In genomic region chr7:97971120-97971989, GRCh38 we compare ENCODE assay signal across 9 cellular contexts. TPM values are rescaled to one million over a fixed set of nuclear protein-coding genes. Genes with fewer than 3 reads are reported as not detected.
DNase-seq lines count a peak whose midpoint lies in the region; ATAC-seq and TF ChIP-seq lines count a peak whose summit lies in the region.
"Had no signal": no experiment of that assay in that cellular context is flagged by ENCODE, and none has a peak within 500 bp of the region (broad histone marks: within the 10 kb centered on the region; RNA-seq: fewer than 3 reads in every experiment).

No MANE protein-coding gene starts in this region.

- peak overlapping the region; percentile 92 for H3K9ac ChIP-seq in SK-N-MC (ENCODE audit: insufficient read length)

- H3K36me3 ChIP-seq in SK-N-MC (ENCODE audit: insufficient read depth, low read length) (peaks cover 21% of the 10 kb centered on the region), lung (ENCODE audit: control insufficient read depth in 2 of 2, insufficient read depth in 2 of 2, low read length in 2 of 2) (peaks cover 0 to 6% of the 10 kb centered on the region in 2 donors), stomach (peaks cover 0 to 15% (median 13%) of the 10 kb centered on the region in 4 donors)

- TF ChIP-seq EP300 in stomach (IDR thresholded peaks at IDR 0.05) = no peak

- peaks cover 1 to 4% of the 10 kb centered on the region in 2 donors for H3K4me1 ChIP-seq in lung (ENCODE audit: control insufficient read depth in 2 of 2, insufficient read depth in 2 of 2, low read length in 2 of 2)
- H3K4me1 ChIP-seq in stomach = peaks cover 4 to 23% (median 13%) of the 10 kb centered on the region in 4 donors

- 25% methylated on average over 25 to 26 of the region's 26 CpGs for WGBS in lung, 2 donors
- 17 to 25% (median 20%) methylated on average over 20 to 26 of the region's 26 CpGs for WGBS in stomach, 5 donors

- peak overlapping the region; percentile 96 for H3K4me3 ChIP-seq in SK-N-MC
- H3K4me3 ChIP-seq in dorsolateral prefrontal cortex = peak overlapping the region; percentile 66 to 100 (median 97)
- peak overlapping the region; percentile 98 for H3K4me3 ChIP-seq in lung
- H3K4me3 ChIP-seq in stomach = peak overlapping the region; percentile 90 to 99 (median 96)

- H3K27ac ChIP-seq in SK-N-MC (no peak overlapping the region), dorsolateral prefrontal cortex (peak overlapping the region in 26 of 59 donors; percentile 14 to 88 (median 59)), lung (ENCODE audit: low read depth in 1 of 2, low read length in 1 of 2) (peak overlapping the region; percentile 63 to 78), stomach (peak overlapping the region; percentile 81 to 90 (median 85))

- intact Hi-C loops in dorsolateral prefrontal cortex (cut with DNase I) (no loop called here), stomach (cut with DNase I; ENCODE audit: low total_unique reads) (no loop called here)

- TF ChIP-seq POLR2A in stomach (IDR thresholded peaks at IDR 0.05) = no peak

- TF ChIP-seq CTCF in dorsolateral prefrontal cortex (IDR thresholded peaks at IDR 0.05 in 54 of 56, conservative IDR thresholded peaks at IDR 0.05 in 2 of 56; ENCODE audit: low read depth in 1 of 56, partially characterized antibody in 56 of 56) (no peak), lung (IDR thresholded peaks at IDR 0.05; ENCODE audit: control extremely low read depth, extremely low read depth) (no peak), stomach (IDR thresholded peaks at IDR 0.05) (no peak)

- H3K9me3 ChIP-seq in SK-N-MC (ENCODE audit: low read depth, low read length) = no peaks in the 10 kb centered on the region
- H3K9me3 ChIP-seq in lung (ENCODE audit: control insufficient read depth in 2 of 2, insufficient read depth in 1 of 2, low read length in 1 of 2) = no peaks in the 10 kb centered on the region
- no peaks in the 10 kb centered on the region for H3K9me3 ChIP-seq in stomach

- H3K27me3 ChIP-seq in dorsolateral prefrontal cortex (no peaks in the 10 kb centered on the region), lung (ENCODE audit: control insufficient read depth, insufficient read depth) (no peaks in the 10 kb centered on the region), stomach (no peaks in the 10 kb centered on the region)

- peak; percentile 80 for DNase-seq in DMS53 (lab: John Stamatoyannopoulos, UW)
- no peak for DNase-seq in SK-N-MC (ENCODE audit: low read depth, low spot score)
- DNase-seq in dorsolateral prefrontal cortex = peak in 1 of 10 donors; percentile 17
- DNase-seq in lung (ENCODE audit: low spot score) = peak; percentile 30
- DNase-seq in stomach = no peak
- DNase-seq in stimulated activated naive CD4-positive, alpha-beta T cell treated with Interleukin-2 at 50 U/mL for 16 hours (lab: John Stamatoyannopoulos, UW) = no peak

- ATAC-seq in GM19438 (IDR thresholded peaks at IDR 0.05; ENCODE audit: low read depth, unreplicated experiment) (peak; percentile 15), HG03460 (IDR thresholded peaks at IDR 0.05; ENCODE audit: unreplicated experiment) (peak; percentile 28), lung (ENCODE audit: insufficient read depth, low FRiP score) (peak; percentile 45)

RNA-seq across cellular contexts. Expression of gene OCM2, which starts 18.6 kb away (rescaled TPM):
- total RNA-seq in dorsolateral prefrontal cortex (under 1 TPM in 2 of 120 experiments, not detected in 118; 0.72 to 0.81 TPM), lung (not detected), stomach (not detected)
- polyA plus RNA-seq in lung (not detected), stomach (not detected)
- polyA plus RNA-seq: adipose tissue had no signal

Comparison
In these comparisons a context has a peak if more than half of its experiments do, and no peak if none do; other contexts are left out.
1. DNase-seq: peak in DMS53 (single experiment) and lung (single experiment); none in SK-N-MC (single experiment), stomach (single experiment) and stimulated activated naive CD4-positive, alpha-beta T cell treated with Interleukin-2 at 50 U/mL for 16 hours (single experiment).
2. Peak in every context shown above with its lines, with median percentiles within 50 percentile points of each other: ATAC-seq and H3K4me3 ChIP-seq.